1 cellular context compared by ENCODE assay signal in the genomic region with DNA sequence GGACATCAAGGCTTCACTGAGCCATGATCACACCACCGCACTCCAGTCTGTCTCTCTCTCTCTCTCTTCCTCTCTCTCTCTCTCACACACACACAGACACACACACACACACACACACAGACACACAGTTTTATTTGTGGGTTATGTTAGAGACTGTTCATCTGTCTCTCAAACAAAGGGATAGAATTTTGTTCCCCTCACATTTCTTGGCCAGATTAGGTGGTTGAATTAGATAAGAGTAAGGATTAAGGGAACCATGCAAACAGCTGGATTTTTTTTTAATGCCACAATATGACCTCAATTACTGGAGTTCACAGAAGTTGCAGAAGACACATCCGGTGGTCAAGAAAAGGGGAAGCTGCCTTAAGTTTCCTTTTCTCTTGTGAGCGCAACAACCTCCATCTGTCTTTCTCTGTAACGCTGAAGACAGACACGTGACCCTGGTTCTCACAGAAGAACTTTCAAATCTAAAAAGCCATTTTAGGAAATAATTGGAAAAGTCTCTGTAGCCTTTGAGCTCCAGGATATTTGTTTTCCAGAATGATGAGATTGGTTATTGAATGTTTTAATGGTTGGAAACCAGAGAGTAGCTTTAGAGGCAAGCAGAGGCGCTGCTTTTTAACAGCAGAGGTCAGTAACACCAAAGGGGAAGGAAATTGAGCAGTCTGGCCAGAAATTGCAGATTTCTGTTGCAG.
TF ChIP-seq lines count a peak whose summit lies in the region.

No MANE protein-coding gene starts in this region.

TF ChIP-seq in GM12878, 131 proteins besides CTCF, POLR2A, EP300 and RAD21 (continued from another document and continues in another):
- TF ChIP-seq, protein P1, sequence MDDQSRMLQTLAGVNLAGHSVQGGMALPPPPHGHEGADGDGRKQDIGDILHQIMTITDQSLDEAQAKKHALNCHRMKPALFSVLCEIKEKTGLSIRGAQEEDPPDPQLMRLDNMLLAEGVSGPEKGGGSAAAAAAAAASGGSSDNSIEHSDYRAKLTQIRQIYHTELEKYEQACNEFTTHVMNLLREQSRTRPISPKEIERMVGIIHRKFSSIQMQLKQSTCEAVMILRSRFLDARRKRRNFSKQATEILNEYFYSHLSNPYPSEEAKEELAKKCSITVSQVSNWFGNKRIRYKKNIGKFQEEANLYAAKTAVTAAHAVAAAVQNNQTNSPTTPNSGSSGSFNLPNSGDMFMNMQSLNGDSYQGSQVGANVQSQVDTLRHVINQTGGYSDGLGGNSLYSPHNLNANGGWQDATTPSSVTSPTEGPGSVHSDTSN (IDR thresholded peaks at IDR 0.05; ENCODE audit: insufficient replicate concordance, low read depth, low read length), result no peak
- TF ChIP-seq MEF2B (IDR thresholded peaks at IDR 0.05; ENCODE audit: partially characterized antibody, poor library complexity, severe bottlenecking) (peak; percentile 72), CHD4 (IDR thresholded peaks at IDR 0.05) (no peak), GATAD2B (conservative IDR thresholded peaks at IDR 0.05; ENCODE audit: low read depth) (peak; percentile 93), ZNF622 (IDR thresholded peaks at IDR 0.05) (no peak), EGR1 (IDR thresholded peaks at IDR 0.05; ENCODE audit: borderline replicate concordance in 1 of 2, low read depth in 2 of 2, low read length in 2 of 2) (no peak), IKZF1 (conservative IDR thresholded peaks at IDR 0.05) (peak; percentile 97), NR2F1 (conservative IDR thresholded peaks at IDR 0.05) (peak; percentile 100), TCF3 (IDR thresholded peaks at IDR 0.05; ENCODE audit: borderline replicate concordance, insufficient read depth, low read depth, low read length) (peak; percentile 77), RCOR1 (conservative IDR thresholded peaks at IDR 0.05; ENCODE audit: low read depth, low read length) (0 out of 2 replicates have a peak, but pooled peaks have one; percentile 54), CREM (IDR thresholded peaks at IDR 0.05; ENCODE audit: low read depth) (peak; percentile 80), RELA (IDR thresholded peaks at IDR 0.05; ENCODE audit: borderline replicate concordance, partially characterized antibody) (peak; percentile 18), STAT1 (conservative IDR thresholded peaks at IDR 0.05) (0 out of 2 replicates have a peak, but pooled peaks have one; percentile 74), HCFC1 (IDR thresholded peaks at IDR 0.05; ENCODE audit: low read length) (no peak), ETV6 (conservative IDR thresholded peaks at IDR 0.05 in 1 of 2, IDR thresholded peaks at IDR 0.05 in 1 of 2; ENCODE audit: borderline replicate concordance in 1 of 2, low read depth in 1 of 2) (peak in 1 of 2 experiments; percentile 51; a peak in 1 of 4 replicates), HDGF (IDR thresholded peaks at IDR 0.05) (peak; percentile 86), CBFB (IDR thresholded peaks at IDR 0.05; ENCODE audit: low read depth) (peak; percentile 73; the same call in 1 of the 2 replicates), ATF7 (IDR thresholded peaks at IDR 0.05; ENCODE audit: low read depth) (peak; percentile 93), SIX5 (IDR thresholded peaks at IDR 0.05; ENCODE audit: low read depth, low read length, severe bottlenecking) (peak; percentile 0)
- TF ChIP-seq, protein P2, sequence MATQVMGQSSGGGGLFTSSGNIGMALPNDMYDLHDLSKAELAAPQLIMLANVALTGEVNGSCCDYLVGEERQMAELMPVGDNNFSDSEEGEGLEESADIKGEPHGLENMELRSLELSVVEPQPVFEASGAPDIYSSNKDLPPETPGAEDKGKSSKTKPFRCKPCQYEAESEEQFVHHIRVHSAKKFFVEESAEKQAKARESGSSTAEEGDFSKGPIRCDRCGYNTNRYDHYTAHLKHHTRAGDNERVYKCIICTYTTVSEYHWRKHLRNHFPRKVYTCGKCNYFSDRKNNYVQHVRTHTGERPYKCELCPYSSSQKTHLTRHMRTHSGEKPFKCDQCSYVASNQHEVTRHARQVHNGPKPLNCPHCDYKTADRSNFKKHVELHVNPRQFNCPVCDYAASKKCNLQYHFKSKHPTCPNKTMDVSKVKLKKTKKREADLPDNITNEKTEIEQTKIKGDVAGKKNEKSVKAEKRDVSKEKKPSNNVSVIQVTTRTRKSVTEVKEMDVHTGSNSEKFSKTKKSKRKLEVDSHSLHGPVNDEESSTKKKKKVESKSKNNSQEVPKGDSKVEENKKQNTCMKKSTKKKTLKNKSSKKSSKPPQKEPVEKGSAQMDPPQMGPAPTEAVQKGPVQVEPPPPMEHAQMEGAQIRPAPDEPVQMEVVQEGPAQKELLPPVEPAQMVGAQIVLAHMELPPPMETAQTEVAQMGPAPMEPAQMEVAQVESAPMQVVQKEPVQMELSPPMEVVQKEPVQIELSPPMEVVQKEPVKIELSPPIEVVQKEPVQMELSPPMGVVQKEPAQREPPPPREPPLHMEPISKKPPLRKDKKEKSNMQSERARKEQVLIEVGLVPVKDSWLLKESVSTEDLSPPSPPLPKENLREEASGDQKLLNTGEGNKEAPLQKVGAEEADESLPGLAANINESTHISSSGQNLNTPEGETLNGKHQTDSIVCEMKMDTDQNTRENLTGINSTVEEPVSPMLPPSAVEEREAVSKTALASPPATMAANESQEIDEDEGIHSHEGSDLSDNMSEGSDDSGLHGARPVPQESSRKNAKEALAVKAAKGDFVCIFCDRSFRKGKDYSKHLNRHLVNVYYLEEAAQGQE (IDR thresholded peaks at IDR 0.05; ENCODE audit: low read depth, low read length), result no peak
- TF ChIP-seq, protein P3, sequence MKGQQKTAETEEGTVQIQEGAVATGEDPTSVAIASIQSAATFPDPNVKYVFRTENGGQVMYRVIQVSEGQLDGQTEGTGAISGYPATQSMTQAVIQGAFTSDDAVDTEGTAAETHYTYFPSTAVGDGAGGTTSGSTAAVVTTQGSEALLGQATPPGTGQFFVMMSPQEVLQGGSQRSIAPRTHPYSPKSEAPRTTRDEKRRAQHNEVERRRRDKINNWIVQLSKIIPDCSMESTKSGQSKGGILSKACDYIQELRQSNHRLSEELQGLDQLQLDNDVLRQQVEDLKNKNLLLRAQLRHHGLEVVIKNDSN (IDR thresholded peaks at IDR 0.05; ENCODE audit: borderline replicate concordance, extremely low read length, insufficient read depth, low read depth, low read length), result peak; percentile 38
- TF ChIP-seq, protein P4, sequence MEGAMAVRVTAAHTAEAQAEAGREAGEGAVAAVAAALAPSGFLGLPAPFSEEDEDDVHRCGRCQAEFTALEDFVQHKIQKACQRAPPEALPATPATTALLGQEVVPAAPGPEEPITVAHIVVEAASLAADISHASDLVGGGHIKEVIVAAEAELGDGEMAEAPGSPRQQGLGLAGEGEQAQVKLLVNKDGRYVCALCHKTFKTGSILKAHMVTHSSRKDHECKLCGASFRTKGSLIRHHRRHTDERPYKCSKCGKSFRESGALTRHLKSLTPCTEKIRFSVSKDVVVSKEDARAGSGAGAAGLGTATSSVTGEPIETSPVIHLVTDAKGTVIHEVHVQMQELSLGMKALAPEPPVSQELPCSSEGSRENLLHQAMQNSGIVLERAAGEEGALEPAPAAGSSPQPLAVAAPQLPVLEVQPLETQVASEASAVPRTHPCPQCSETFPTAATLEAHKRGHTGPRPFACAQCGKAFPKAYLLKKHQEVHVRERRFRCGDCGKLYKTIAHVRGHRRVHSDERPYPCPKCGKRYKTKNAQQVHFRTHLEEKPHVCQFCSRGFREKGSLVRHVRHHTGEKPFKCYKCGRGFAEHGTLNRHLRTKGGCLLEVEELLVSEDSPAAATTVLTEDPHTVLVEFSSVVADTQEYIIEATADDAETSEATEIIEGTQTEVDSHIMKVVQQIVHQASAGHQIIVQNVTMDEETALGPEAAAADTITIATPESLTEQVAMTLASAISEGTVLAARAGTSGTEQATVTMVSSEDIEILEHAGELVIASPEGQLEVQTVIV (IDR thresholded peaks at IDR 0.05; ENCODE audit: borderline replicate concordance, partially characterized antibody), result no peak
- TF ChIP-seq, protein P5, sequence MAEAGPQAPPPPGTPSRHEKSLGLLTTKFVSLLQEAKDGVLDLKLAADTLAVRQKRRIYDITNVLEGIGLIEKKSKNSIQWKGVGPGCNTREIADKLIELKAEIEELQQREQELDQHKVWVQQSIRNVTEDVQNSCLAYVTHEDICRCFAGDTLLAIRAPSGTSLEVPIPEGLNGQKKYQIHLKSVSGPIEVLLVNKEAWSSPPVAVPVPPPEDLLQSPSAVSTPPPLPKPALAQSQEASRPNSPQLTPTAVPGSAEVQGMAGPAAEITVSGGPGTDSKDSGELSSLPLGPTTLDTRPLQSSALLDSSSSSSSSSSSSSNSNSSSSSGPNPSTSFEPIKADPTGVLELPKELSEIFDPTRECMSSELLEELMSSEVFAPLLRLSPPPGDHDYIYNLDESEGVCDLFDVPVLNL (IDR thresholded peaks at IDR 0.05; ENCODE audit: low read depth, low read length), result no peak
- TF ChIP-seq, protein P6, sequence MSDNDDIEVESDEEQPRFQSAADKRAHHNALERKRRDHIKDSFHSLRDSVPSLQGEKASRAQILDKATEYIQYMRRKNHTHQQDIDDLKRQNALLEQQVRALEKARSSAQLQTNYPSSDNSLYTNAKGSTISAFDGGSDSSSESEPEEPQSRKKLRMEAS (IDR thresholded peaks at IDR 0.05; ENCODE audit: low read depth, low read length), result peak; percentile 67
- TF ChIP-seq, protein P7, sequence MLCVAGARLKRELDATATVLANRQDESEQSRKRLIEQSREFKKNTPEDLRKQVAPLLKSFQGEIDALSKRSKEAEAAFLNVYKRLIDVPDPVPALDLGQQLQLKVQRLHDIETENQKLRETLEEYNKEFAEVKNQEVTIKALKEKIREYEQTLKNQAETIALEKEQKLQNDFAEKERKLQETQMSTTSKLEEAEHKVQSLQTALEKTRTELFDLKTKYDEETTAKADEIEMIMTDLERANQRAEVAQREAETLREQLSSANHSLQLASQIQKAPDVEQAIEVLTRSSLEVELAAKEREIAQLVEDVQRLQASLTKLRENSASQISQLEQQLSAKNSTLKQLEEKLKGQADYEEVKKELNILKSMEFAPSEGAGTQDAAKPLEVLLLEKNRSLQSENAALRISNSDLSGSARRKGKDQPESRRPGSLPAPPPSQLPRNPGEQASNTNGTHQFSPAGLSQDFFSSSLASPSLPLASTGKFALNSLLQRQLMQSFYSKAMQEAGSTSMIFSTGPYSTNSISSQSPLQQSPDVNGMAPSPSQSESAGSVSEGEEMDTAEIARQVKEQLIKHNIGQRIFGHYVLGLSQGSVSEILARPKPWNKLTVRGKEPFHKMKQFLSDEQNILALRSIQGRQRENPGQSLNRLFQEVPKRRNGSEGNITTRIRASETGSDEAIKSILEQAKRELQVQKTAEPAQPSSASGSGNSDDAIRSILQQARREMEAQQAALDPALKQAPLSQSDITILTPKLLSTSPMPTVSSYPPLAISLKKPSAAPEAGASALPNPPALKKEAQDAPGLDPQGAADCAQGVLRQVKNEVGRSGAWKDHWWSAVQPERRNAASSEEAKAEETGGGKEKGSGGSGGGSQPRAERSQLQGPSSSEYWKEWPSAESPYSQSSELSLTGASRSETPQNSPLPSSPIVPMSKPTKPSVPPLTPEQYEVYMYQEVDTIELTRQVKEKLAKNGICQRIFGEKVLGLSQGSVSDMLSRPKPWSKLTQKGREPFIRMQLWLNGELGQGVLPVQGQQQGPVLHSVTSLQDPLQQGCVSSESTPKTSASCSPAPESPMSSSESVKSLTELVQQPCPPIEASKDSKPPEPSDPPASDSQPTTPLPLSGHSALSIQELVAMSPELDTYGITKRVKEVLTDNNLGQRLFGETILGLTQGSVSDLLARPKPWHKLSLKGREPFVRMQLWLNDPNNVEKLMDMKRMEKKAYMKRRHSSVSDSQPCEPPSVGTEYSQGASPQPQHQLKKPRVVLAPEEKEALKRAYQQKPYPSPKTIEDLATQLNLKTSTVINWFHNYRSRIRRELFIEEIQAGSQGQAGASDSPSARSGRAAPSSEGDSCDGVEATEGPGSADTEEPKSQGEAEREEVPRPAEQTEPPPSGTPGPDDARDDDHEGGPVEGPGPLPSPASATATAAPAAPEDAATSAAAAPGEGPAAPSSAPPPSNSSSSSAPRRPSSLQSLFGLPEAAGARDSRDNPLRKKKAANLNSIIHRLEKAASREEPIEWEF (IDR thresholded peaks at IDR 0.05; ENCODE audit: insufficient replicate concordance, low read depth, low read length), result peak; percentile 84
- TF ChIP-seq, protein P8, sequence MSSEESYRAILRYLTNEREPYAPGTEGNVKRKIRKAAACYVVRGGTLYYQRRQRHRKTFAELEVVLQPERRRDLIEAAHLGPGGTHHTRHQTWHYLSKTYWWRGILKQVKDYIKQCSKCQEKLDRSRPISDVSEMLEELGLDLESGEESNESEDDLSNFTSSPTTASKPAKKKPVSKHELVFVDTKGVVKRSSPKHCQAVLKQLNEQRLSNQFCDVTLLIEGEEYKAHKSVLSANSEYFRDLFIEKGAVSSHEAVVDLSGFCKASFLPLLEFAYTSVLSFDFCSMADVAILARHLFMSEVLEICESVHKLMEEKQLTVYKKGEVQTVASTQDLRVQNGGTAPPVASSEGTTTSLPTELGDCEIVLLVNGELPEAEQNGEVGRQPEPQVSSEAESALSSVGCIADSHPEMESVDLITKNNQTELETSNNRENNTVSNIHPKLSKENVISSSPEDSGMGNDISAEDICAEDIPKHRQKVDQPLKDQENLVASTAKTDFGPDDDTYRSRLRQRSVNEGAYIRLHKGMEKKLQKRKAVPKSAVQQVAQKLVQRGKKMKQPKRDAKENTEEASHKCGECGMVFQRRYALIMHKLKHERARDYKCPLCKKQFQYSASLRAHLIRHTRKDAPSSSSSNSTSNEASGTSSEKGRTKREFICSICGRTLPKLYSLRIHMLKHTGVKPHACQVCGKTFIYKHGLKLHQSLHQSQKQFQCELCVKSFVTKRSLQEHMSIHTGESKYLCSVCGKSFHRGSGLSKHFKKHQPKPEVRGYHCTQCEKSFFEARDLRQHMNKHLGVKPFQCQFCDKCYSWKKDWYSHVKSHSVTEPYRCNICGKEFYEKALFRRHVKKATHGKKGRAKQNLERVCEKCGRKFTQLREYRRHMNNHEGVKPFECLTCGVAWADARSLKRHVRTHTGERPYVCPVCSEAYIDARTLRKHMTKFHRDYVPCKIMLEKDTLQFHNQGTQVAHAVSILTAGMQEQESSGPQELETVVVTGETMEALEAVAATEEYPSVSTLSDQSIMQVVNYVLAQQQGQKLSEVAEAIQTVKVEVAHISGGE (CRISPR knock-in tag; IDR thresholded peaks at IDR 0.05), result no peak
- TF ChIP-seq, protein P9, sequence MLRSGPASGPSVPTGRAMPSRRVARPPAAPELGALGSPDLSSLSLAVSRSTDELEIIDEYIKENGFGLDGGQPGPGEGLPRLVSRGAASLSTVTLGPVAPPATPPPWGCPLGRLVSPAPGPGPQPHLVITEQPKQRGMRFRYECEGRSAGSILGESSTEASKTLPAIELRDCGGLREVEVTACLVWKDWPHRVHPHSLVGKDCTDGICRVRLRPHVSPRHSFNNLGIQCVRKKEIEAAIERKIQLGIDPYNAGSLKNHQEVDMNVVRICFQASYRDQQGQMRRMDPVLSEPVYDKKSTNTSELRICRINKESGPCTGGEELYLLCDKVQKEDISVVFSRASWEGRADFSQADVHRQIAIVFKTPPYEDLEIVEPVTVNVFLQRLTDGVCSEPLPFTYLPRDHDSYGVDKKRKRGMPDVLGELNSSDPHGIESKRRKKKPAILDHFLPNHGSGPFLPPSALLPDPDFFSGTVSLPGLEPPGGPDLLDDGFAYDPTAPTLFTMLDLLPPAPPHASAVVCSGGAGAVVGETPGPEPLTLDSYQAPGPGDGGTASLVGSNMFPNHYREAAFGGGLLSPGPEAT (IDR thresholded peaks at IDR 0.05; ENCODE audit: low read depth), result peak; percentile 94
- TF ChIP-seq, protein P10, sequence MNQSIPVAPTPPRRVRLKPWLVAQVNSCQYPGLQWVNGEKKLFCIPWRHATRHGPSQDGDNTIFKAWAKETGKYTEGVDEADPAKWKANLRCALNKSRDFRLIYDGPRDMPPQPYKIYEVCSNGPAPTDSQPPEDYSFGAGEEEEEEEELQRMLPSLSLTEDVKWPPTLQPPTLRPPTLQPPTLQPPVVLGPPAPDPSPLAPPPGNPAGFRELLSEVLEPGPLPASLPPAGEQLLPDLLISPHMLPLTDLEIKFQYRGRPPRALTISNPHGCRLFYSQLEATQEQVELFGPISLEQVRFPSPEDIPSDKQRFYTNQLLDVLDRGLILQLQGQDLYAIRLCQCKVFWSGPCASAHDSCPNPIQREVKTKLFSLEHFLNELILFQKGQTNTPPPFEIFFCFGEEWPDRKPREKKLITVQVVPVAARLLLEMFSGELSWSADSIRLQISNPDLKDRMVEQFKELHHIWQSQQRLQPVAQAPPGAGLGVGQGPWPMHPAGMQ (IDR thresholded peaks at IDR 0.05; ENCODE audit: borderline replicate concordance), result no peak
